ENCODE assay signal across 33 cellular contexts in genomic region chr3:69612791-69613190, GRCh38.
"Had no signal": no experiment of that assay in that cellular context is flagged by ENCODE, and none has a peak within 500 bp of the region (broad histone marks: within the 10 kb centered on the region; RNA-seq: fewer than 3 reads in every experiment).

No MANE protein-coding gene starts in this region.

- H3K4me3 ChIP-seq: adrenal gland, body of pancreas, PC-9 had no signal

- H3K4me2 ChIP-seq: KMS-11, PC-9 had no signal

- H3K27ac ChIP-seq: adrenal gland, body of pancreas, KMS-11, PC-9, WERI-Rb-1 had no signal

- H3K9me3 Mint-ChIP-seq: activated CD8-positive, alpha-beta T cell treated with anti-CD3 and anti-CD28 coated beads for 36 hours; activated T-helper 2 cell treated with anti-CD3 and anti-CD28 coated beads, Interferon-gamma antibody, Interleukin-2, Interleukin-4, amounts not matched to agents 10 μg/mL and 5 μg/mL and 100 μg/mL, durations not matched to agents 14 hours and 24 hours and 36 hours had no signal

- H3K9ac ChIP-seq: KMS-11 had no signal

- H3K9me3 ChIP-seq: adrenal gland, body of pancreas had no signal

- H3K27ac Mint-ChIP-seq: activated CD8-positive, alpha-beta T cell treated with anti-CD3 and anti-CD28 coated beads for 36 hours; activated naive CD4-positive, alpha-beta T cell treated with anti-CD3 and anti-CD28 coated beads for 36 hours; activated naive CD4-positive, alpha-beta T cell treated with anti-CD3 and anti-CD28 coated beads, Interleukin-2, amount 50 U/mL, for 72 hours; activated T-cell treated with anti-CD3 and anti-CD28 coated beads, Interleukin-2, amount 50 U/mL, for 24 hours; activated T-helper 2 cell treated with anti-CD3 and anti-CD28 coated beads, Interferon-gamma antibody, Interleukin-2, Interleukin-4, amounts not matched to agents 10 μg/mL and 5 μg/mL and 100 μg/mL, durations not matched to agents 14 hours and 24 hours and 36 hours had no signal

- H2AFZ ChIP-seq: PC-9 had no signal

- H3K27me3 Mint-ChIP-seq: activated CD8-positive, alpha-beta T cell treated with anti-CD3 and anti-CD28 coated beads for 36 hours had no signal

- H3K4me3 Mint-ChIP-seq: activated CD8-positive, alpha-beta T cell treated with anti-CD3 and anti-CD28 coated beads for 36 hours; activated naive CD4-positive, alpha-beta T cell treated with anti-CD3 and anti-CD28 coated beads for 36 hours; activated T-cell treated with anti-CD3 and anti-CD28 coated beads, Interleukin-2, amount 50 U/mL, for 24 hours had no signal

- FAIRE-seq: astrocyte, RCC 7860 had no signal

- H3K27me3 ChIP-seq: adrenal gland, body of pancreas had no signal

- H3K36me3 Mint-ChIP-seq: activated naive CD4-positive, alpha-beta T cell treated with anti-CD3 and anti-CD28 coated beads, Interleukin-2, amount 50 U/mL, for 72 hours had no signal

- H3K36me3 ChIP-seq: WERI-Rb-1 had no signal

- DNase-seq: activated CD4-positive, alpha-beta T cell treated with anti-CD3 and anti-CD28 coated beads for 1 hour; activated CD4-positive, alpha-beta T cell treated with anti-CD3 and anti-CD28 coated beads for 48 hours; activated CD4-positive, alpha-beta T cell treated with anti-CD3 and anti-CD28 coated beads, Interleukin-2, amount 50 U/mL, for 4 hours; activated CD4-positive, CD25-positive, alpha-beta regulatory T cell; activated CD8-positive, alpha-beta T cell treated with anti-CD3 and anti-CD28 coated beads for 36 hours; activated gamma-delta T cell treated with Interleukin-2 at 50 U/mL for 16 hours; activated naive CD4-positive, alpha-beta T cell treated with anti-CD3 and anti-CD28 coated beads for 36 hours; activated T-cell treated with anti-CD3 and anti-CD28 coated beads, Interleukin-2, amount 50 U/mL, for 24 hours; adrenal gland; body of pancreas; caudate nucleus; MM.1S; MV-4-11; NCI-H1092; NCI-H1436 treated with DMSO at 0.1 percent for 48 hours; NCI-H1694 treated with DMSO at 0.1 percent for 48 hours; NCI-H2029; NCI-H446; NCI-H510A treated with DMSO at 0.1 percent for 48 hours; NCI-H526 treated with DMSO at 0.1 percent for 48 hours; NCI-H774; PC-9; Right ventricle myocardium superior; SW 1271; T-helper 1 cell; T-helper 2 cell; T-helper 9 cell; WERI-Rb-1 had no signal

- H3K4me1 ChIP-seq: adrenal gland, body of pancreas had no signal
